10 cellular contexts compared by ENCODE assay signal in genomic region chr16:88634141-88634993, GRCh38. TPM values are rescaled to one million over a fixed set of nuclear protein-coding genes. Genes with fewer than 3 reads are reported as not detected.
DNase-seq lines count a peak whose midpoint lies in the region; ATAC-seq, FAIRE-seq and TF ChIP-seq lines count a peak whose summit lies in the region.
"Had no signal": no experiment of that assay in that cellular context is flagged by ENCODE, and none has a peak within 500 bp of the region (broad histone marks: within the 10 kb centered on the region; RNA-seq: fewer than 3 reads in every experiment).

No MANE protein-coding gene starts in this region.

- FAIRE-seq in GM18507 (lab: Jason Lieb, UNC) = peak; percentile 72

- DNase-seq in GM18507 (ENCODE audit: extremely low spot score, insufficient read length, low read depth) = no peak
- peak; percentile 20 for DNase-seq in T-helper 22 cell (ENCODE audit: low read depth)
- DNase-seq in choroid plexus epithelial cell (ENCODE audit: low read depth) = peak; percentile 56
- DNase-seq in lower leg skin (ENCODE audit: low spot score in 2 of 2) = peak in 1 of 2 donors; percentile 84
- DNase-seq in suprapubic skin (ENCODE audit: low spot score in 2 of 2) = no peak
- DNase-seq in DMS 273 (lab: John Stamatoyannopoulos, UW; ENCODE audit: unreplicated experiment) = no peak
- DNase-seq in 8988T = no peak

- peak overlapping the region; percentile 56 for H3K4me3 ChIP-seq in choroid plexus epithelial cell (ENCODE audit: low read depth, low read length)
- peak overlapping the region; percentile 19 for H3K4me3 ChIP-seq in lower leg skin (ENCODE audit: low read depth, poor library complexity, severe bottlenecking)
- peak overlapping the region; percentile 50 for H3K4me3 ChIP-seq in suprapubic skin

- peaks cover 55% of the 10 kb centered on the region for H3K27me3 ChIP-seq in suprapubic skin

- WGBS in lower leg skin, 2 donors = 5 to 10% methylated on average over 47 to 60 of the region's 82 CpGs
- WGBS in suprapubic skin = 10% methylated on average over 17 of the region's 82 CpGs

- no peak for TF ChIP-seq POLR2A in lower leg skin (IDR thresholded peaks at IDR 0.05)
- no peak for TF ChIP-seq POLR2A in suprapubic skin (IDR thresholded peaks at IDR 0.05)

- TF ChIP-seq CTCF in choroid plexus epithelial cell (conservative IDR thresholded peaks at IDR 0.05; ENCODE audit: low read depth, low read length) (no peak), lower leg skin (IDR thresholded peaks at IDR 0.05) (no peak), suprapubic skin (IDR thresholded peaks at IDR 0.05) (no peak)

- no peaks in the 10 kb centered on the region for H3K9me3 ChIP-seq in suprapubic skin

- peak; percentile 38 for ATAC-seq in HG02852 (IDR thresholded peaks at IDR 0.05; ENCODE audit: unreplicated experiment)

- no peak overlapping the region for H3K27ac ChIP-seq in suprapubic skin
- H3K27ac ChIP-seq: VCaP had no signal

- intact Hi-C loops in lower leg skin (cut with DNase I; ENCODE audit: low total_unique reads) = no loop called here

- peaks cover 37% of the 10 kb centered on the region for H3K36me3 ChIP-seq in suprapubic skin

- H3K4me1 ChIP-seq in suprapubic skin = peaks cover 18% of the 10 kb centered on the region

- no peak for TF ChIP-seq EP300 in suprapubic skin (IDR thresholded peaks at IDR 0.05)

RNA-seq across cellular contexts. Expression of gene IL17C, which starts 4.0 kb away (rescaled TPM):
- total RNA-seq in lower leg skin (under 1 TPM in 1 of 4 donors, not detected in 3; 0.91 TPM), suprapubic skin (not detected)
- total RNA-seq: subcutaneous adipose tissue had no signal

RNA-seq across cellular contexts. Expression of gene CYBA, which starts 16.5 kb away (rescaled TPM):
- total RNA-seq in lower leg skin = 10 to 100 TPM; 30.5 to 93.2 (median 44.7) TPM
- 10 to 100 TPM; 22.4 to 39.1 (median 29.7) TPM for total RNA-seq in suprapubic skin

RNA-seq across cellular contexts. Expression of gene MVD, which starts 28.5 kb away (rescaled TPM):
- total RNA-seq in lower leg skin = 10 to 100 TPM; 40.2 to 93.5 (median 67.1) TPM
- total RNA-seq in suprapubic skin = 10 to 100 TPM; 18.9 to 77.6 (median 44.7) TPM

RNA-seq across cellular contexts. Expression of gene SNAI3, which starts 51.9 kb away (rescaled TPM):
- under 1 TPM; 0.17 to 0.81 (median 0.29) TPM for total RNA-seq in lower leg skin
- under 1 TPM in 2 of 4 donors, not detected in 2; 0.40 to 0.44 TPM for total RNA-seq in suprapubic skin

Comparison
In these comparisons a context has a peak if more than half of its experiments do, and no peak if none do; other contexts are left out.
1. DNase-seq: peak in T-helper 22 cell (single experiment) and choroid plexus epithelial cell (single experiment); none in GM18507 (single experiment), suprapubic skin (0 of 2), DMS 273 (single experiment) and 8988T (single experiment).
2. Peak in every context shown above with its lines, with median percentiles within 50 percentile points of each other: H3K4me3 ChIP-seq.